ENCODE assay signal across 20 cellular contexts in genomic region chr2:71474744-71475421, GRCh38. TPM values are rescaled to one million over a fixed set of nuclear protein-coding genes. Genes with fewer than 3 reads are reported as not detected.
A peak's percentile ranks its signal among the peaks of the same experiment; 100 is the strongest.
DNase-seq lines count a peak whose midpoint lies in the region; ATAC-seq and TF ChIP-seq lines count a peak whose summit lies in the region.
"Had no signal": no experiment of that assay in that cellular context is flagged by ENCODE, and none has a peak within 500 bp of the region (broad histone marks: within the 10 kb centered on the region; RNA-seq: fewer than 3 reads in every experiment).

No MANE protein-coding gene starts in this region.

- DNase-seq in adrenal gland (peak in 2 of 7 donors; percentile 27 to 48), Right ventricle myocardium inferior (ENCODE audit: missing footprints) (no peak), lung (ENCODE audit: low spot score) (no peak), testis (no peak), GM10248 (ENCODE audit: extremely low spot score) (no peak)
- no peak for DNase-seq in stimulated activated effector memory CD8-positive, alpha-beta T cell treated with anti-CD3 and anti-CD28 coated beads, Interleukin-12 subunit alpha, Interleukin-12 subunit beta, amount 100 ng/mL, for 72 hours (ENCODE audit: low spot score in 2 of 2)
- DNase-seq: activated CD8-positive, alpha-beta T cell treated with anti-CD3 and anti-CD28 coated beads, Interleukin-2, amount 10 ng/mL, durations not matched to agents 7 days and 5 days; activated T-cell treated with anti-CD3 and anti-CD28 coated beads, Interleukin-2, amount 50 U/mL, for 48 hours; CD4-positive, alpha-beta T cell; DMS 273 treated with DMSO at 0.1 percent for 48 hours; hippocampal formation; NCI-H1417; NCI-H510A treated with DMSO at 0.1 percent for 48 hours; RPMI8226 had no signal

- no peaks in the 10 kb centered on the region for H3K36me3 ChIP-seq in adrenal gland (replicated peaks in 1 of 2)
- H3K36me3 ChIP-seq in lung (ENCODE audit: control insufficient read depth in 2 of 2, insufficient read depth in 2 of 2, low read length in 2 of 2): peaks cover 0 to 5% of the 10 kb centered on the region in 2 donors
- no peaks in the 10 kb centered on the region for H3K36me3 ChIP-seq in testis (ENCODE audit: low read depth, missing control alignments)
- H3K36me3 ChIP-seq: prostate gland, suprapubic skin had no signal

- no peak for TF ChIP-seq CTCF in adrenal gland (IDR thresholded peaks at IDR 0.05)
- TF ChIP-seq CTCF in lung (IDR thresholded peaks at IDR 0.05; ENCODE audit: control extremely low read depth, extremely low read depth): no peak
- TF ChIP-seq CTCF in testis (IDR thresholded peaks at IDR 0.05): no peak
- TF ChIP-seq CTCF in GM10248 (IDR thresholded peaks at IDR 0.05; ENCODE audit: control extremely low read depth, extremely low read depth, low read depth, missing control alignments): no peak

- peak; percentile 47 for ATAC-seq in Right ventricle myocardium inferior
- no peak for ATAC-seq in lung (ENCODE audit: insufficient read depth, low FRiP score)
- ATAC-seq in stimulated activated effector memory CD8-positive, alpha-beta T cell treated with anti-CD3 and anti-CD28 coated beads, Interleukin-12 subunit alpha, Interleukin-12 subunit beta, amount 100 ng/mL, for 72 hours: no peak
- ATAC-seq in GM18873 (IDR thresholded peaks at IDR 0.05; ENCODE audit: low FRiP score, unreplicated experiment): no peak
- ATAC-seq: activated CD4-positive, CD25-positive, alpha-beta regulatory T cell treated with anti-CD3 and anti-CD28 coated beads, Interleukin-2, amount 50 U/mL, for 24 hours; activated CD8-positive, alpha-beta T cell treated with anti-CD3 and anti-CD28 coated beads, Interleukin-2, amount 10 ng/mL, durations not matched to agents 7 days and 5 days; activated naive CD4-positive, alpha-beta T cell treated with anti-CD3 and anti-CD28 coated beads, Interleukin-2, amount 50 U/mL, for 72 hours had no signal

- CTCF ChIA-PET in GM10248 (lab: Yijun Ruan, JAX): interaction anchor here (0.7 kb wide), 1 partner anchor 20 kb away, joined by 3 read pairs; no protein-coding TSS in a partner anchor

- H3K4me3 ChIP-seq in adrenal gland: no peak overlapping the region
- H3K4me3 ChIP-seq in lung: no peak overlapping the region
- H3K4me3 ChIP-seq in testis: no peak overlapping the region
- H3K4me3 ChIP-seq: prostate gland, suprapubic skin had no signal

- H3K36me3 Mint-ChIP-seq in stimulated activated effector memory CD8-positive, alpha-beta T cell treated with anti-CD3 and anti-CD28 coated beads, Interleukin-12 subunit alpha, Interleukin-12 subunit beta, amount 100 ng/mL, for 72 hours: no peaks in the 10 kb centered on the region
- H3K36me3 Mint-ChIP-seq: activated naive CD4-positive, alpha-beta T cell treated with anti-CD3 and anti-CD28 coated beads, Interleukin-2, amount 50 U/mL, for 72 hours; natural killer cell treated with Interleukin-12 subunit alpha and Interleukin-12 subunit beta and Interleukin-15 and Interleukin-18, amount 100 ng/mL, for 72 hours had no signal

- H3K27me3 ChIP-seq in adrenal gland (no peaks in the 10 kb centered on the region), lung (ENCODE audit: control insufficient read depth, insufficient read depth) (no peaks in the 10 kb centered on the region), testis (no peaks in the 10 kb centered on the region)
- H3K27me3 ChIP-seq: suprapubic skin had no signal

- no peaks in the 10 kb centered on the region for H3K9me3 ChIP-seq in adrenal gland (replicated peaks in 1 of 3)
- H3K9me3 ChIP-seq in lung (ENCODE audit: control insufficient read depth in 2 of 2, insufficient read depth in 1 of 2, low read length in 1 of 2): no peaks in the 10 kb centered on the region
- no peaks in the 10 kb centered on the region for H3K9me3 ChIP-seq in testis
- H3K9me3 ChIP-seq: prostate gland, suprapubic skin had no signal

- no peaks in the 10 kb centered on the region for H3K4me1 ChIP-seq in adrenal gland (replicated peaks in 1 of 2)
- H3K4me1 ChIP-seq in lung (ENCODE audit: control insufficient read depth in 2 of 2, insufficient read depth in 2 of 2, low read length in 2 of 2): peaks cover 4 to 10% of the 10 kb centered on the region in 2 donors
- H3K4me1 ChIP-seq in testis: no peaks in the 10 kb centered on the region
- H3K4me1 ChIP-seq: prostate gland, suprapubic skin had no signal

- WGBS in adrenal gland, 4 donors: 62 to 84% (median 77%) methylated on average over 10 to 11 of the region's 11 CpGs
- WGBS in lung, 2 donors: 61 to 63% methylated on average over 11 of the region's 11 CpGs
- WGBS in testis, 2 donors: 88 to 93% methylated on average over 11 of the region's 11 CpGs

- POLR2A ChIA-PET in GM10248 (lab: Yijun Ruan, JAX): no interaction called here

- H3K9me3 Mint-ChIP-seq in stimulated activated effector memory CD8-positive, alpha-beta T cell treated with anti-CD3 and anti-CD28 coated beads, Interleukin-12 subunit alpha, Interleukin-12 subunit beta, amount 100 ng/mL, for 72 hours: no peaks in the 10 kb centered on the region
- H3K9me3 Mint-ChIP-seq: activated naive CD4-positive, alpha-beta T cell treated with anti-CD3 and anti-CD28 coated beads, Interleukin-2, amount 50 U/mL, for 72 hours; CD4-positive, alpha-beta T cell; natural killer cell treated with Interleukin-12 subunit alpha and Interleukin-12 subunit beta and Interleukin-15 and Interleukin-18, amount 100 ng/mL, for 72 hours had no signal

- no peaks in the 10 kb centered on the region for H3K4me1 Mint-ChIP-seq in stimulated activated effector memory CD8-positive, alpha-beta T cell treated with anti-CD3 and anti-CD28 coated beads, Interleukin-12 subunit alpha, Interleukin-12 subunit beta, amount 100 ng/mL, for 72 hours

- peak overlapping the region in 3 of 5 donors; percentile 20 to 46 (median 37) for H3K27ac ChIP-seq in adrenal gland
- H3K27ac ChIP-seq in lung (ENCODE audit: low read depth in 1 of 2, low read length in 1 of 2): peak overlapping the region; percentile 52 to 78
- no peak overlapping the region for H3K27ac ChIP-seq in testis
- H3K27ac ChIP-seq: prostate gland, suprapubic skin had no signal

- peak overlapping the region; percentile 66 for H3K27ac Mint-ChIP-seq in stimulated activated effector memory CD8-positive, alpha-beta T cell treated with anti-CD3 and anti-CD28 coated beads, Interleukin-12 subunit alpha, Interleukin-12 subunit beta, amount 100 ng/mL, for 72 hours
- H3K27ac Mint-ChIP-seq: activated CD8-positive, alpha-beta T cell treated with anti-CD3 and anti-CD28 coated beads, Interleukin-2, amount 10 ng/mL, durations not matched to agents 7 days and 5 days; activated naive CD4-positive, alpha-beta T cell treated with anti-CD3 and anti-CD28 coated beads, Interleukin-2, amount 50 U/mL, for 72 hours; CD4-positive, alpha-beta T cell; natural killer cell treated with Interleukin-12 subunit alpha and Interleukin-12 subunit beta and Interleukin-15 and Interleukin-18, amount 100 ng/mL, for 72 hours had no signal

- TF ChIP-seq POLR2A in adrenal gland (IDR thresholded peaks at IDR 0.05) (no peak), testis (IDR thresholded peaks at IDR 0.05) (no peak)

- H3K4me3 Mint-ChIP-seq in stimulated activated effector memory CD8-positive, alpha-beta T cell treated with anti-CD3 and anti-CD28 coated beads, Interleukin-12 subunit alpha, Interleukin-12 subunit beta, amount 100 ng/mL, for 72 hours: no peak overlapping the region
- H3K4me3 Mint-ChIP-seq: activated CD8-positive, alpha-beta T cell treated with anti-CD3 and anti-CD28 coated beads, Interleukin-2, amount 10 ng/mL, durations not matched to agents 7 days and 5 days; CD4-positive, alpha-beta T cell; natural killer cell treated with Interleukin-12 subunit alpha and Interleukin-12 subunit beta and Interleukin-15 and Interleukin-18, amount 100 ng/mL, for 72 hours had no signal

- intact Hi-C loops in adrenal gland (cut with DNase I): no loop called here
- intact Hi-C loops in Right ventricle myocardium inferior (cut with DNase I): no loop called here
- intact Hi-C loops in testis (cut with DNase I; ENCODE audit: low total_unique reads): no loop called here

RNA-seq across cellular contexts. Expression of gene DYSF, which starts 21.5 kb away (rescaled TPM):
- total RNA-seq in adrenal gland (10 to 100 TPM in 7 of 8 donors, 1 to 10 TPM in 1; 8.4 to 22.4 (median 19.8) TPM), Right ventricle myocardium inferior (57.8 TPM), lung (10 to 100 TPM; 31.8 to 48.3 TPM), testis (1 to 10 TPM; 6.8 to 8.9 TPM)
- polyA plus RNA-seq in adrenal gland (10 to 100 TPM in 1 of 3 donors, 1 to 10 TPM in 2; 5.7 to 15.9 (median 6.5) TPM), lung (10 to 100 TPM; 12.9 to 56.2 TPM), testis (ENCODE audit: insufficient read depth, low read depth, low replicate concordance) (10.9 TPM)

Comparison
In these comparisons a context has a peak if more than half of its experiments do, and no peak if none do; other contexts are left out.
1. H3K27ac ChIP-seq: peak in adrenal gland (3 of 5) and lung (2 of 2); none in testis (0 of 2).